14 cellular contexts compared by ENCODE assay signal in genomic region chr4:189092596-189092995, GRCh38.
DNase-seq lines count a peak whose midpoint lies in the region; ATAC-seq and TF ChIP-seq lines count a peak whose summit lies in the region.
"Had no signal": no experiment of that assay in that cellular context is flagged by ENCODE, and none has a peak within 500 bp of the region (broad histone marks: within the 10 kb centered on the region; RNA-seq: fewer than 3 reads in every experiment).

No MANE protein-coding gene starts in this region.

- peak overlapping the region; percentile 39 for H3K27ac Mint-ChIP-seq in stimulated activated naive B cell treated with anti-CD40 and anti-IgM and Interleukin-4, amounts not matched to agents 10 μg/mL and 1 μg/mL and 100 μg/mL, for 72 hours
- no peak overlapping the region for H3K27ac Mint-ChIP-seq in type B pancreatic cell
- H3K27ac Mint-ChIP-seq: activated naive CD4-positive, alpha-beta T cell treated with anti-CD3 and anti-CD28 coated beads for 36 hours had no signal

- H3K27me3 ChIP-seq in SK-N-SH (ENCODE audit: insufficient read depth), result no peaks in the 10 kb centered on the region
- no peaks in the 10 kb centered on the region for H3K27me3 ChIP-seq in right atrium auricular region
- H3K27me3 ChIP-seq: spleen had no signal

- H3K9me3 Mint-ChIP-seq in stimulated activated naive B cell treated with anti-CD40 and anti-IgM and Interleukin-4, amounts not matched to agents 10 μg/mL and 1 μg/mL and 100 μg/mL, for 72 hours, result peaks cover 9 to 11% of the 10 kb centered on the region in 2 donors
- H3K9me3 Mint-ChIP-seq in type B pancreatic cell, result no peaks in the 10 kb centered on the region

- CTCF ChIA-PET in SK-N-SH (lab: Yijun Ruan, JAX), result no interaction called here

- H4K20me1 ChIP-seq in SK-N-SH (ENCODE audit: insufficient read depth), result no peaks in the 10 kb centered on the region

- no peaks in the 10 kb centered on the region for H3K4me1 Mint-ChIP-seq in stimulated activated naive B cell treated with anti-CD40 and anti-IgM and Interleukin-4, amounts not matched to agents 10 μg/mL and 1 μg/mL and 100 μg/mL, for 72 hours
- no peaks in the 10 kb centered on the region for H3K4me1 Mint-ChIP-seq in type B pancreatic cell (ENCODE audit: unreplicated experiment)

- no peaks in the 10 kb centered on the region for H3K27me3 Mint-ChIP-seq in stimulated activated naive B cell treated with anti-CD40 and anti-IgM and Interleukin-4, amounts not matched to agents 10 μg/mL and 1 μg/mL and 100 μg/mL, for 72 hours
- H3K27me3 Mint-ChIP-seq in type B pancreatic cell, result no peaks in the 10 kb centered on the region

- H3K9ac ChIP-seq in SK-N-SH, result no peak overlapping the region

- H3K27ac ChIP-seq in SK-N-SH (ENCODE audit: low read depth in 2 of 2, low read length in 1 of 2), result no peak overlapping the region
- H3K27ac ChIP-seq in right atrium auricular region, result no peak overlapping the region
- H3K27ac ChIP-seq: spleen, thoracic aorta had no signal

- 0 out of 2 replicates have a peak overlapping the region, but pooled peaks have one; percentile 0 for H2AFZ ChIP-seq in SK-N-SH (ENCODE audit: low read depth)

- TF ChIP-seq CTCF in SK-N-SH (IDR thresholded peaks at IDR 0.05), result no peak
- no peak for TF ChIP-seq CTCF in right atrium auricular region (IDR thresholded peaks at IDR 0.05)
- TF ChIP-seq CTCF in type B pancreatic cell (conservative IDR thresholded peaks at IDR 0.05), result no peak

- H3K9me3 ChIP-seq in SK-N-SH (no peaks in the 10 kb centered on the region), right atrium auricular region (no peaks in the 10 kb centered on the region)
- H3K9me3 ChIP-seq: thoracic aorta had no signal

- WGBS in SK-N-SH (ENCODE audit: low lambda C conversion rate), result 36% methylated on average over 4 of the region's 4 CpGs

- no peak for TF ChIP-seq RAD21 in SK-N-SH (IDR thresholded peaks at IDR 0.05; ENCODE audit: low read length)

- no peaks in the 10 kb centered on the region for H3K4me1 ChIP-seq in SK-N-SH (ENCODE audit: control insufficient read depth in 1 of 2, insufficient read depth in 2 of 2, low read depth in 1 of 2, low read length in 1 of 2)
- no peaks in the 10 kb centered on the region for H3K4me1 ChIP-seq in right atrium auricular region
- H3K4me1 ChIP-seq: spleen had no signal

- H3K4me2 ChIP-seq in SK-N-SH, result no peak overlapping the region; the same call in 1 of the 2 replicates

- no peaks in the 10 kb centered on the region for H3K36me3 Mint-ChIP-seq in stimulated activated naive B cell treated with anti-CD40 and anti-IgM and Interleukin-4, amounts not matched to agents 10 μg/mL and 1 μg/mL and 100 μg/mL, for 72 hours
- H3K36me3 Mint-ChIP-seq in type B pancreatic cell, result no peaks in the 10 kb centered on the region

- POLR2A ChIA-PET in SK-N-SH (lab: Yijun Ruan, JAX), result no interaction called here

- no peak for ATAC-seq in SK-N-SH treated with all-trans-retinoic acid at 6 μM for 48 hours
- ATAC-seq in stimulated activated naive B cell treated with anti-CD40 and anti-IgM and Interleukin-4, amounts not matched to agents 10 μg/mL and 1 μg/mL and 100 μg/mL, for 72 hours (replicated peaks), result no peak
- ATAC-seq in GM19467 (IDR thresholded peaks at IDR 0.05; ENCODE audit: unreplicated experiment), result no peak

- no peaks in the 10 kb centered on the region for H3K79me2 ChIP-seq in SK-N-SH (ENCODE audit: insufficient read depth)

- no peaks in the 10 kb centered on the region for H3F3A ChIP-seq in SK-N-SH (replicated peaks; ENCODE audit: insufficient read depth)

- no peak overlapping the region for H3K4me3 Mint-ChIP-seq in stimulated activated naive B cell treated with anti-CD40 and anti-IgM and Interleukin-4, amounts not matched to agents 10 μg/mL and 1 μg/mL and 100 μg/mL, for 72 hours
- H3K4me3 Mint-ChIP-seq in type B pancreatic cell, result no peak overlapping the region
- H3K4me3 Mint-ChIP-seq: activated naive CD4-positive, alpha-beta T cell treated with anti-CD3 and anti-CD28 coated beads for 36 hours had no signal

- no peak for DNase-seq in SK-N-SH
- DNase-seq in NCI-H526 (lab: John Stamatoyannopoulos, UW), result peak; percentile 57 to 71
- peak; percentile 4 for DNase-seq in astrocyte of the hippocampus (ENCODE audit: low read depth, low spot score)
- no peak for DNase-seq in stimulated activated naive B cell treated with anti-CD40 and anti-IgM and Interleukin-4, amounts not matched to agents 10 μg/mL and 1 μg/mL and 100 μg/mL, for 72 hours
- no peak for DNase-seq in right atrium auricular region (ENCODE audit: low spot score)
- DNase-seq in type B pancreatic cell (ENCODE audit: extremely low spot score, unreplicated experiment), result no peak
- DNase-seq: 8988T; activated naive CD4-positive, alpha-beta T cell treated with anti-CD3 and anti-CD28 coated beads for 36 hours; mammary epithelial cell; NCI-H226; spleen had no signal

- peak overlapping the region in 1 of 2 experiments; percentile 38; a peak in 1 of 4 replicates for H3K4me3 ChIP-seq in SK-N-SH (ENCODE audit: low read depth in 2 of 2, low read length in 1 of 2)
- H3K4me3 ChIP-seq in right atrium auricular region, result no peak overlapping the region
- H3K4me3 ChIP-seq: thoracic aorta had no signal

- no peaks in the 10 kb centered on the region for H3K36me3 ChIP-seq in SK-N-SH (replicated peaks in 1 of 2; ENCODE audit: control insufficient read depth in 1 of 2, insufficient read depth in 2 of 2, low read length in 1 of 2)
- H3K36me3 ChIP-seq in right atrium auricular region, result no peaks in the 10 kb centered on the region
- H3K36me3 ChIP-seq: spleen, thoracic aorta had no signal

- TF ChIP-seq EP300 in SK-N-SH (IDR thresholded peaks at IDR 0.05; ENCODE audit: borderline replicate concordance in 1 of 2, low read depth in 1 of 2, low read length in 1 of 2), result no peak

- no peaks in the 10 kb centered on the region for H3K9me2 ChIP-seq in SK-N-SH

TF ChIP-seq in SK-N-SH, 30 proteins besides CTCF, POLR2A, EP300 and RAD21:
- no peak for TF ChIP-seq CHD2 (IDR thresholded peaks at IDR 0.05; ENCODE audit: low read length, partially characterized antibody)
- no peak for TF ChIP-seq ELF1 (IDR thresholded peaks at IDR 0.05)

TF ChIP-seq in SK-N-SH treated with all-trans-retinoic acid at 6 μM for 48 hours, 23 proteins besides CTCF, POLR2A, EP300 and RAD21:
- no peak for TF ChIP-seq ZC3H10 (CRISPR knock-in tag; IDR thresholded peaks at IDR 0.05)
- TF ChIP-seq CSRNP3 (CRISPR knock-in tag; IDR thresholded peaks at IDR 0.05), result no peak
- no peak for TF ChIP-seq ARNTL (CRISPR knock-in tag; IDR thresholded peaks at IDR 0.05; ENCODE audit: borderline replicate concordance, low read depth)
- TF ChIP-seq TCF4 (CRISPR knock-in tag; IDR thresholded peaks at IDR 0.05; ENCODE audit: borderline replicate concordance), result no peak

Comparison
In these comparisons a context has a peak if more than half of its experiments do, and no peak if none do; other contexts are left out.
1. DNase-seq: peak in NCI-H526 (2 of 2) and astrocyte of the hippocampus (single experiment); none in SK-N-SH (single experiment), stimulated activated naive B cell treated with anti-CD40 and anti-IgM and Interleukin-4, amounts not matched to agents 10 μg/mL and 1 μg/mL and 100 μg/mL, for 72 hours (single experiment), right atrium auricular region (single experiment) and type B pancreatic cell (single experiment).